16 cellular contexts compared by ENCODE assay signal in the genomic region with DNA sequence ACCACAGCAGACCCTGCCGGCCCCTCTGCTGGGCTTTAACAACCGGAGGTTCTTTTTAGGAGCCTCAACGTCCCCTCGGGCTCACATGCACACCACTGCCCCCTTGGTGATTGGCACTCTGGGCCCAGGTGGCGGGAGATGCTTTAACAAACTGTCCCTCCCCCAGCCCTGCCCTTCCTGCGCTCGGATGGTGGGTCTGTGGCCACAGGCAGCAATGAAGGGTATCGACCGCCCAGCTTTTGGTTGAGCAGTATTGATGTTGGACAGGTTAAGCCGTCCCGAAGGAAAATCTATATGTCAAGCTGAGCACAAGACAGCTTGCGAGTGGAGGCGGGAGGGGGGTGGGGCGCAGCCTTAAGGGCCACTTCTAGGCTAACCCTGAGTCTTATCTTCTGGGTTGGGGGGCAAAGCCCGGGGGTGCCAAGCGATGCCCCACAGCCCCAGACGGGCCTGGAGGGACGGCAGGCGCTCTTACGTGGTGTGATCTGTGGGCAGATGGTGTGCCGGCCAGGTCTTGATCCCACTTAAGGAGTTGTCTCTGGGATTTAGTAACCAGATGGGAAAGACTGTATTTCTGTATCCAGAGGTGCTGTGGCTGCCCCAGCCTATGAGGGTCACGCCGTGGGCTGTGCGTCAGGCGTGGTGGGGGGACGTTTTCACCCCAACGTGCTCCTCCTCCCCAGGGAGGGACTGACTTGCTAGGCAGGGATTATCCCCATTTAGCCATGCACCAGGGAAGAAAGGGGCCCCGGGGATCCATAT.
"Had no signal": no experiment of that assay in that cellular context is flagged by ENCODE, and none has a peak within 500 bp of the region (broad histone marks: within the 10 kb centered on the region; RNA-seq: fewer than 3 reads in every experiment).

No MANE protein-coding gene starts in this region.

- DNase-seq: activated CD4-positive, alpha-beta T cell treated with anti-CD3 and anti-CD28 coated beads, Interleukin-2, amount 10 ng/mL, durations not matched to agents 7 days and 5 days; activated CD4-positive, CD25-positive, alpha-beta regulatory T cell; activated CD8-positive, alpha-beta memory T cell treated with anti-CD3 and anti-CD28 coated beads for 24 hours; activated naive CD8-positive, alpha-beta T cell treated with anti-CD3 and anti-CD28 coated beads for 36 hours; amygdala; effector CD8-positive, alpha-beta T cell; foreskin melanocyte; head of caudate nucleus; psoas muscle; stimulated activated CD4-positive, alpha-beta T cell treated with anti-CD3 and anti-CD28 coated beads, Interleukin-1b, Interleukin-23, amount 100 ng/mL, for 48 hours; stimulated activated naive CD8-positive, alpha-beta T cell treated with anti-CD3 and anti-CD28 coated beads, Interleukin-15, amount 100 ng/mL, for 72 hours; testis; uterus had no signal

- H3K27me3 Mint-ChIP-seq: activated naive CD8-positive, alpha-beta T cell treated with anti-CD3 and anti-CD28 coated beads for 36 hours; stimulated activated naive CD8-positive, alpha-beta T cell treated with anti-CD3 and anti-CD28 coated beads, Interleukin-15, amount 100 ng/mL, for 72 hours had no signal

- H3K9me3 Mint-ChIP-seq: activated CD4-positive, alpha-beta T cell treated with anti-CD3 and anti-CD28 coated beads, Interleukin-2, amount 10 ng/mL, durations not matched to agents 7 days and 5 days; activated naive CD8-positive, alpha-beta T cell treated with anti-CD3 and anti-CD28 coated beads for 36 hours; nephron; stimulated activated naive CD8-positive, alpha-beta T cell treated with anti-CD3 and anti-CD28 coated beads, Interleukin-15, amount 100 ng/mL, for 72 hours had no signal

- H3K9me3 ChIP-seq: psoas muscle, testis, uterus had no signal

- H3K27ac ChIP-seq: psoas muscle, testis, uterus had no signal

- H3K4me3 ChIP-seq: psoas muscle, testis, uterus had no signal

- ATAC-seq: psoas muscle; sciatic nerve; stimulated activated naive CD8-positive, alpha-beta T cell treated with anti-CD3 and anti-CD28 coated beads, Interleukin-15, amount 100 ng/mL, for 72 hours had no signal

- H3K27me3 ChIP-seq: testis, uterus had no signal

- H3K27ac Mint-ChIP-seq: activated CD4-positive, alpha-beta T cell treated with anti-CD3 and anti-CD28 coated beads, Interleukin-2, amount 10 ng/mL, durations not matched to agents 7 days and 5 days; activated naive CD8-positive, alpha-beta T cell treated with anti-CD3 and anti-CD28 coated beads for 36 hours; nephron had no signal

- H3K36me3 ChIP-seq: uterus had no signal

- H3K4me3 Mint-ChIP-seq: activated CD4-positive, alpha-beta T cell treated with anti-CD3 and anti-CD28 coated beads, Interleukin-2, amount 10 ng/mL, durations not matched to agents 7 days and 5 days; activated naive CD8-positive, alpha-beta T cell treated with anti-CD3 and anti-CD28 coated beads for 36 hours; brain; stimulated activated naive CD8-positive, alpha-beta T cell treated with anti-CD3 and anti-CD28 coated beads, Interleukin-15, amount 100 ng/mL, for 72 hours had no signal
